ENCODE assay signal across 15 cellular contexts in the genomic region with DNA sequence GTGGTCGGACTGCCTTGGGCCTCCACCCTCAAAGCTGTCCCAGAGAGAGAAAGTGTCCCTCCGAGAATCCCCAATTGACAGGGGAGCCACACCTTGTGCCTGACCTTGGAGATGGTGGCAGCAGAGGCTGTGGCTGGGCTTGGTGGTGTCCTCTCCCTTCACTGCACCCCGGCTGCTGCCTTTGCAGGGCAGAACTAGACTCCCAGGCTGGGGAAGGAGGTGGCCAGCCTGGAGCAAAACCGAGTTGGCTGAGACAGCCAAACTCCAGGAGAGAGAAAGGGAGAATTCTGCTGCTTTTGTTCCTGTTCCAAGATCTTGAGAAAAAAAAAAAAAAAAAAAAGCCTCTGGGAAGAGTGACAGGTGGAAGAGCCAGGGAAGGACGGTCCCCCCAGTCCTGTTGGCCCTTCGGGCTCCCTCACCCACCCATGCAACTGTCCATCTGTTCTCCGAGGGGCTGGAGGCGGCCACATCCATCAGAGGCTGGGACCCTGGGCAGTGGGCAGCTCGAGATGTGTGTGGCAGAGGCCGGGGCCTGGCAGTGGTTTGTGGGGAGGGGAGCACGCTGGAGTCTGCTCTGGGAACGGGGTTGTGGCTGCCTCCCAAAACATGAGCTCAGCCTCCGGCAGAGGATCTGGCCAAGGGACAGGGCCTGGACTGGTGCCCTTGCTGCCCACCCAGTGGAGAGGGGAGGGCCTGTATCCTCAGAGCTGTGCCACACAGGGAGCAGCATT. TPM values are rescaled to one million over a fixed set of nuclear protein-coding genes. Genes with fewer than 3 reads are reported as not detected.
DNase-seq lines count a peak whose midpoint lies in the region; ATAC-seq, FAIRE-seq and TF ChIP-seq lines count a peak whose summit lies in the region.
"Had no signal": no experiment of that assay in that cellular context is flagged by ENCODE, and none has a peak within 500 bp of the region (broad histone marks: within the 10 kb centered on the region; RNA-seq: fewer than 3 reads in every experiment).

No MANE protein-coding gene starts in this region.

- H3K4me3 Mint-ChIP-seq in Caco-2 (ENCODE audit: unreplicated experiment): no peak overlapping the region
- H3K4me3 Mint-ChIP-seq: activated naive CD4-positive, alpha-beta T cell treated with anti-CD3 and anti-CD28 coated beads, Interleukin-2, amount 10 ng/mL, durations not matched to agents 7 days and 5 days; naive thymus-derived CD8-positive, alpha-beta T cell had no signal

- no peaks in the 10 kb centered on the region for H3K9me3 Mint-ChIP-seq in Caco-2 (ENCODE audit: unreplicated experiment)
- H3K9me3 Mint-ChIP-seq: activated naive CD4-positive, alpha-beta T cell treated with anti-CD3 and anti-CD28 coated beads, Interleukin-2, amount 10 ng/mL, durations not matched to agents 7 days and 5 days; naive thymus-derived CD8-positive, alpha-beta T cell had no signal

- POLR2A ChIA-PET in Caco-2 (lab: Charles Lee): no interaction called here

- H3K4me3 ChIP-seq in bronchial epithelial cell (ENCODE audit: low read depth, low read length): no peak overlapping the region
- peak overlapping the region; percentile 24 for H3K4me3 ChIP-seq in rectal smooth muscle tissue (ENCODE audit: low read length)
- no peak overlapping the region for H3K4me3 ChIP-seq in Caco-2 (ENCODE audit: low read depth, low read length)

- H3K9ac ChIP-seq in rectal smooth muscle tissue (ENCODE audit: low read length): no peak overlapping the region

- H3K36me3 ChIP-seq in bronchial epithelial cell (ENCODE audit: control insufficient read depth, insufficient read depth, low read length): peaks cover 1% of the 10 kb centered on the region
- H3K36me3 ChIP-seq in rectal smooth muscle tissue (ENCODE audit: control insufficient read depth, insufficient read depth, low read length): no peaks in the 10 kb centered on the region
- H3K36me3 ChIP-seq in Caco-2 (ENCODE audit: control insufficient read depth, insufficient read depth, low read length): no peaks in the 10 kb centered on the region

- no peak overlapping the region for H3K27ac Mint-ChIP-seq in Caco-2 (ENCODE audit: unreplicated experiment)
- H3K27ac Mint-ChIP-seq: activated naive CD4-positive, alpha-beta T cell treated with anti-CD3 and anti-CD28 coated beads, Interleukin-2, amount 10 ng/mL, durations not matched to agents 7 days and 5 days; naive thymus-derived CD8-positive, alpha-beta T cell had no signal

- BruUV-seq in Caco-2 (replicated peaks; lab: Mats Ljungman, UMichigan): no TSS peak

- DNase-seq in G401 (ENCODE audit: low spot score) (peak; percentile 67), bronchial epithelial cell (ENCODE audit: low read depth) (no peak), GM20000 (ENCODE audit: low spot score) (no peak), Caco-2 (no peak)
- no peak for DNase-seq in stimulated activated CD4-positive, alpha-beta T cell treated with anti-CD3 and anti-CD28 coated beads, Interleukin-4, amount 100 ng/mL, for 1 hour
- DNase-seq: activated CD8-positive, alpha-beta memory T cell treated with anti-CD3 and anti-CD28 coated beads, Interleukin-2, amount 50 U/mL, for 4 hours; activated naive CD4-positive, alpha-beta T cell treated with anti-CD3 and anti-CD28 coated beads, Interleukin-2, amount 10 ng/mL, durations not matched to agents 7 days and 5 days; DND-41; NCI-H1694 treated with DMSO at 0.1 percent for 48 hours; stimulated activated naive CD8-positive, alpha-beta T cell treated with anti-CD3 and anti-CD28 coated beads, Interleukin-15, Interleukin-2, amounts not matched to agents 100 U/mL and 50 U/mL, for 24 hours had no signal

- H3K4me1 Mint-ChIP-seq in Caco-2 (ENCODE audit: low read depth, unreplicated experiment): no peaks in the 10 kb centered on the region
- H3K4me1 Mint-ChIP-seq: activated naive CD4-positive, alpha-beta T cell treated with anti-CD3 and anti-CD28 coated beads, Interleukin-2, amount 10 ng/mL, durations not matched to agents 7 days and 5 days had no signal

- peak; percentile 40 for FAIRE-seq in bronchial epithelial cell (lab: Jason Lieb, UNC)
- FAIRE-seq: RCC 7860 had no signal

- TF ChIP-seq CTCF in bronchial epithelial cell (IDR thresholded peaks at IDR 0.05; ENCODE audit: insufficient read depth, low read length, severe bottlenecking) (no peak), GM20000 (IDR thresholded peaks at IDR 0.05; ENCODE audit: extremely low read depth, missing control alignments) (no peak), Caco-2 (IDR thresholded peaks at IDR 0.05; ENCODE audit: insufficient read depth in 1 of 2, low read depth in 1 of 2, low read length in 1 of 2, severe bottlenecking in 1 of 2, unreplicated experiment in 1 of 2) (no peak)

- H3K4me1 ChIP-seq in rectal smooth muscle tissue (ENCODE audit: control insufficient read depth, insufficient read depth, low read length): peaks cover 9% of the 10 kb centered on the region
- H3K4me1 ChIP-seq in Caco-2: no peaks in the 10 kb centered on the region

- no peaks in the 10 kb centered on the region for H3K27me3 Mint-ChIP-seq in Caco-2 (ENCODE audit: insufficient read depth, unreplicated experiment)
- H3K27me3 Mint-ChIP-seq: naive thymus-derived CD8-positive, alpha-beta T cell had no signal

- CTCF ChIA-PET in Caco-2 (lab: Charles Lee): no interaction called here

- peaks cover 18% of the 10 kb centered on the region for H3K36me3 Mint-ChIP-seq in Caco-2 (ENCODE audit: insufficient read depth, unreplicated experiment)
- H3K36me3 Mint-ChIP-seq: activated naive CD4-positive, alpha-beta T cell treated with anti-CD3 and anti-CD28 coated beads, Interleukin-2, amount 10 ng/mL, durations not matched to agents 7 days and 5 days; naive thymus-derived CD8-positive, alpha-beta T cell had no signal

- no peaks in the 10 kb centered on the region for H3K9me3 ChIP-seq in Caco-2

- intact Hi-C loops in Caco-2 (cut with micrococcal nuclease; ENCODE audit: unreplicated experiment): no loop called here

- in situ Hi-C loops in G401 (cut with HindIII; ENCODE audit: low sequenced_read_pairs): no loop called here

- no peak for ATAC-seq in HG02884 (IDR thresholded peaks at IDR 0.05; ENCODE audit: unreplicated experiment)
- ATAC-seq: naive thymus-derived CD8-positive, alpha-beta T cell; stimulated activated naive CD8-positive, alpha-beta T cell treated with anti-CD3 and anti-CD28 coated beads, Interleukin-15, Interleukin-2, amounts not matched to agents 100 U/mL and 50 U/mL, for 24 hours had no signal

- H3K27me3 ChIP-seq in bronchial epithelial cell (ENCODE audit: control insufficient read depth, insufficient read depth, low read length) (no peaks in the 10 kb centered on the region), layer of hippocampus (ENCODE audit: control insufficient read depth, insufficient read depth, low read length) (no peaks in the 10 kb centered on the region), rectal smooth muscle tissue (ENCODE audit: control insufficient read depth, insufficient read depth, low read length) (no peaks in the 10 kb centered on the region), Caco-2 (replicated peaks; ENCODE audit: control insufficient read depth, insufficient read depth, low read length) (no peaks in the 10 kb centered on the region)

- peak overlapping the region; percentile 67 for H3K27ac ChIP-seq in layer of hippocampus (ENCODE audit: low read depth, low read length)
- peak overlapping the region; percentile 52 for H3K27ac ChIP-seq in rectal smooth muscle tissue (ENCODE audit: low read depth, low read length)

RNA-seq across cellular contexts. Expression of a gene that starts 35.5 kb away (rescaled TPM):
- total RNA-seq in G401 (2014; rRNA removed; shearing (Covaris generic)): 33.2 and 34.2 TPM in 2 replicates
- total RNA-seq in bronchial epithelial cell: 10.6 and 12.9 TPM in 2 replicates
- total RNA-seq in Caco-2 (2022): 19.5 and 23.5 TPM in 2 replicates
